In genomic region chr13:106942558-106942957, GRCh38 we compare ENCODE assay signal across 16 cellular contexts.
"Had no signal": no experiment of that assay in that cellular context is flagged by ENCODE, and none has a peak within 500 bp of the region (broad histone marks: within the 10 kb centered on the region; RNA-seq: fewer than 3 reads in every experiment).

No MANE protein-coding gene starts in this region.

- H3K27me3 Mint-ChIP-seq: activated CD4-positive, alpha-beta T cell treated with anti-CD3 and anti-CD28 coated beads, Interleukin-2, amount 10 ng/mL, durations not matched to agents 7 days and 5 days; activated naive CD8-positive, alpha-beta T cell treated with anti-CD3 and anti-CD28 coated beads, Interleukin-2, amount 10 ng/mL, durations not matched to agents 7 days and 5 days; brain had no signal

- H3K9me3 Mint-ChIP-seq: activated CD4-positive, alpha-beta T cell treated with anti-CD3 and anti-CD28 coated beads, Interleukin-2, amount 10 ng/mL, durations not matched to agents 7 days and 5 days; brain had no signal

- H3K4me3 Mint-ChIP-seq: activated CD4-positive, alpha-beta T cell treated with anti-CD3 and anti-CD28 coated beads, Interleukin-2, amount 10 ng/mL, durations not matched to agents 7 days and 5 days; activated naive CD8-positive, alpha-beta T cell treated with anti-CD3 and anti-CD28 coated beads, Interleukin-2, amount 10 ng/mL, durations not matched to agents 7 days and 5 days; brain; natural killer cell had no signal

- H3K4me1 Mint-ChIP-seq: activated CD4-positive, alpha-beta T cell treated with anti-CD3 and anti-CD28 coated beads, Interleukin-2, amount 10 ng/mL, durations not matched to agents 7 days and 5 days; activated naive CD8-positive, alpha-beta T cell treated with anti-CD3 and anti-CD28 coated beads, Interleukin-2, amount 10 ng/mL, durations not matched to agents 7 days and 5 days; brain; natural killer cell had no signal

- H3K36me3 Mint-ChIP-seq: activated naive CD8-positive, alpha-beta T cell treated with anti-CD3 and anti-CD28 coated beads, Interleukin-2, amount 10 ng/mL, durations not matched to agents 7 days and 5 days; brain; natural killer cell had no signal

- H3K27ac Mint-ChIP-seq: activated CD4-positive, alpha-beta T cell treated with anti-CD3 and anti-CD28 coated beads, Interleukin-2, amount 10 ng/mL, durations not matched to agents 7 days and 5 days; activated naive CD8-positive, alpha-beta T cell treated with anti-CD3 and anti-CD28 coated beads, Interleukin-2, amount 10 ng/mL, durations not matched to agents 7 days and 5 days; brain; natural killer cell had no signal

- DNase-seq: activated CD4-positive, alpha-beta T cell treated with anti-CD3 and anti-CD28 coated beads, Interleukin-2, amount 10 ng/mL, durations not matched to agents 7 days and 5 days; activated CD4-positive, CD25-positive, alpha-beta regulatory T cell; activated naive CD4-positive, alpha-beta T cell; activated naive CD8-positive, alpha-beta T cell treated with anti-CD3 and anti-CD28 coated beads, Interleukin-2, amount 10 ng/mL, durations not matched to agents 7 days and 5 days; activated T-cell treated with anti-CD3 and anti-CD28 coated beads for 4 hours; central memory CD4-positive, alpha-beta T cell; cortex of kidney; effector CD4-positive, alpha-beta T cell; esophagus squamous epithelium; glutamatergic neuron; mesenchymal stem cell; natural killer cell; stimulated activated CD4-positive, alpha-beta T cell treated with anti-CD3 and anti-CD28 coated beads, Interleukin-4, amount 100 ng/mL, for 24 hours; stimulated activated naive CD4-positive, alpha-beta T cell; upper lobe of left lung had no signal

- ATAC-seq: natural killer cell had no signal
